8 cellular contexts compared by ENCODE assay signal in the genomic region with DNA sequence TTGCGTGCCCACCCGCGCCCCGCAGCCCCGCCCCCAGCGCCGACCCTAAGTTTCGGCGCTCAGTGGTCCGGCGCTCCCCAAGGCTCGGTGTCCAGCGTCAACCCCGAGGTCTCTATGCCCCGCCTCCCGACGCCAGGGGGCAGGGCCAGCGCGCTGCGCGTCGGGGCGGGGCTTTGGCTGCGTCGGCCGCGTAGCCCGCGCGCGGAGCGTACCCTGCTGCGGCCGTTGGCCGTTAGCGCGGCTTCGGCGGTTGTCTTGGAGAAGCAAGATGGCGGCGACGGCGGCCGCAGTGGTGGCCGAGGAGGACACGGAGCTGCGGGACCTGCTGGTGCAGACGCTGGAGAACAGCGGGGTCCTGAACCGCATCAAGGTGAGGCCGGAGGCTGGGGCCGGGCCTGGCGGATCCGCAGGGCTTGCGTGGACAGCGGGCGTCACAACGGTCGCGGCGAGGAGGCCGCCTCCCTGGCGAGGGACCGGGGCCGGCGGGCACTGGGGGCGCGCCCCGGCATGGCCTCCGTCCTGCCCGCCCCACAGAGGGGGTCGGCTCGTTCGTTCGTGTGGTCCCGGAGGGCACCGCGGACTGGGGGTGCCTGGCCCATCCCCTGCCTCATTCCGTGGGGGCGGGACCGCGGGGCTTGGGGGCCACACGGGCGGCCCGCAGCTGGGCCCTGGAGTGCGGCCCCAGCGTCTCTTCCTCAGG. TPM values are rescaled to one million over a fixed set of nuclear protein-coding genes. Genes with fewer than 3 reads are reported as not detected.
DNase-seq lines count a peak whose midpoint lies in the region; ATAC-seq and TF ChIP-seq lines count a peak whose summit lies in the region.

A gene with protein sequence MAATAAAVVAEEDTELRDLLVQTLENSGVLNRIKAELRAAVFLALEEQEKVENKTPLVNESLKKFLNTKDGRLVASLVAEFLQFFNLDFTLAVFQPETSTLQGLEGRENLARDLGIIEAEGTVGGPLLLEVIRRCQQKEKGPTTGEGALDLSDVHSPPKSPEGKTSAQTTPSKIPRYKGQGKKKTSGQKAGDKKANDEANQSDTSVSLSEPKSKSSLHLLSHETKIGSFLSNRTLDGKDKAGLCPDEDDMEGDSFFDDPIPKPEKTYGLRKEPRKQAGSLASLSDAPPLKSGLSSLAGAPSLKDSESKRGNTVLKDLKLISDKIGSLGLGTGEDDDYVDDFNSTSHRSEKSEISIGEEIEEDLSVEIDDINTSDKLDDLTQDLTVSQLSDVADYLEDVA (plus strand): TSS at position 253 of the 700 bp plus-strand sequence. CDS start 16 bp downstream, at position 269.

- H4K20me1 ChIP-seq in OCI-LY7 (ENCODE audit: insufficient read depth, low read length): peaks cover 9% of the 10 kb centered on the region

- TF ChIP-seq CTCF in OCI-LY7 (conservative IDR thresholded peaks at IDR 0.05; ENCODE audit: low read length) (0 out of 2 replicates have a peak, but pooled peaks have one; percentile 1), mucosa of descending colon (IDR thresholded peaks at IDR 0.05) (peak; percentile 34)

- H3K4me1 ChIP-seq in OCI-LY7 (ENCODE audit: insufficient read depth, low read length, poor library complexity, severe bottlenecking): peaks cover 33% of the 10 kb centered on the region
- H3K4me1 ChIP-seq in mucosa of descending colon (ENCODE audit: low read depth): peaks cover 5% of the 10 kb centered on the region

- peaks cover 64% of the 10 kb centered on the region for H3K36me3 ChIP-seq in OCI-LY7 (ENCODE audit: insufficient read depth, low read length)
- H3K36me3 ChIP-seq in mucosa of descending colon (ENCODE audit: low read depth): peaks cover 4% of the 10 kb centered on the region

- intact Hi-C loops in OCI-LY7 (cut with micrococcal nuclease; ENCODE audit: unreplicated experiment) (loop anchor here (1.0 to 2.0 kb wide), 4 partner anchors 42 to 143 kb away; a partner anchor contains a TSS), mucosa of descending colon (cut with DNase I, micrococcal nuclease) (loop anchor here in 1 of 2 donors (10.0 kb wide), 1 partner anchor 146 kb away; no protein-coding TSS in a partner anchor)

- POLR2A ChIA-PET in OCI-LY7 (lab: Charles Lee): interaction anchor here (0.5 to 2.7 kb wide), 18 partner anchors 11 to 154 kb away, joined by 3 to 8 read pairs (median 4); a partner anchor contains a TSS

- in situ Hi-C loops in Caki2 (cut with HindIII; ENCODE audit: low pct_unique_long_range_greater_than_20kb, low sequenced_read_pairs): no loop called here

- no TSS peak for BruUV-seq in OCI-LY7 (replicated peaks; lab: Mats Ljungman, UMichigan)

- H3K27ac ChIP-seq in OCI-LY7 (ENCODE audit: low read depth, low read length, poor library complexity, severe bottlenecking) (peak within 1 kb of the TSS; percentile 65), epithelial cell of prostate (peak within 1 kb of the TSS; percentile 73)

- H3K9me2 ChIP-seq in OCI-LY7 (ENCODE audit: insufficient read depth, low read length): no peaks in the 10 kb centered on the region

- peak within 1 kb of the TSS; percentile 73 for H3K4me2 ChIP-seq in OCI-LY7 (ENCODE audit: low read length)

- DNase-seq in Caki2 (ENCODE audit: low read depth) (peak; percentile 89), HuH-7.5 (ENCODE audit: low spot score) (peak; percentile 83), OCI-LY7 (ENCODE audit: low spot score) (peak; percentile 96), activated T-cell treated with anti-CD3 and anti-CD28 coated beads for 24 hours (ENCODE audit: low read depth) (peak; percentile 84), epithelial cell of prostate (ENCODE audit: low read depth, low spot score) (peak; percentile 58), mucosa of descending colon (peak; percentile 94 to 96 (median 96))
- DNase-seq in stimulated activated CD8-positive, alpha-beta memory T cell treated with anti-CD3 and anti-CD28 coated beads, Interleukin-4, amount 100 ng/mL, for 1 hour (ENCODE audit: low read depth in 2 of 2, low spot score in 1 of 2): peak; percentile 76 to 79

- H3K9me3 ChIP-seq in OCI-LY7 (ENCODE audit: low read length) (no peaks in the 10 kb centered on the region), mucosa of descending colon (no peaks in the 10 kb centered on the region)

- peaks cover 79% of the 10 kb centered on the region; the same call in 1 of the 2 replicates for H3K79me2 ChIP-seq in OCI-LY7 (ENCODE audit: insufficient read depth, low read depth, low read length)

- peak within 1 kb of the TSS; percentile 84 for H2AFZ ChIP-seq in OCI-LY7 (ENCODE audit: low read length)

- ATAC-seq in GM21526 (IDR thresholded peaks at IDR 0.05; ENCODE audit: low FRiP score, unreplicated experiment) (peak; percentile 89), mucosa of descending colon (peak; percentile 95)

- peak within 1 kb of the TSS; percentile 95 for H3K4me3 ChIP-seq in OCI-LY7 (ENCODE audit: low read depth, low read length, poor library complexity, severe bottlenecking)
- peak within 1 kb of the TSS; percentile 99 for H3K4me3 ChIP-seq in mucosa of descending colon

- CTCF ChIA-PET in OCI-LY7 (lab: Charles Lee; ENCODE audit: unreplicated experiment): interaction anchor here (0.9 to 2.3 kb wide), 4 partner anchors 48 to 143 kb away, joined by 3 to 11 read pairs (median 6); a partner anchor contains a TSS

RNA-seq across cellular contexts. Expression of the gene that starts here (rescaled TPM):
- total RNA-seq in Caki2 (2014; rRNA removed; shearing (Covaris generic); ENCODE audit: low replicate concordance): 9.9 and 19.3 TPM in 2 replicates
- 41.2 and 48.1 TPM in 2 replicates for total RNA-seq in OCI-LY7 (2014; rRNA removed; shearing (Covaris generic))
- total RNA-seq in OCI-LY7 (2022): 34.3 and 40.4 TPM in 2 replicates
- 10 to 100 TPM; 20.4 to 24.7 (median 24.2) TPM for total RNA-seq in mucosa of descending colon

Comparison
In these comparisons a context has a peak if more than half of its experiments do, and no peak if none do; other contexts are left out.
1. Peak in every context shown above with its lines: DNase-seq, ATAC-seq, H3K4me3 ChIP-seq and H3K27ac ChIP-seq.